ENCODE assay signal across 8 cellular contexts in the genomic region with DNA sequence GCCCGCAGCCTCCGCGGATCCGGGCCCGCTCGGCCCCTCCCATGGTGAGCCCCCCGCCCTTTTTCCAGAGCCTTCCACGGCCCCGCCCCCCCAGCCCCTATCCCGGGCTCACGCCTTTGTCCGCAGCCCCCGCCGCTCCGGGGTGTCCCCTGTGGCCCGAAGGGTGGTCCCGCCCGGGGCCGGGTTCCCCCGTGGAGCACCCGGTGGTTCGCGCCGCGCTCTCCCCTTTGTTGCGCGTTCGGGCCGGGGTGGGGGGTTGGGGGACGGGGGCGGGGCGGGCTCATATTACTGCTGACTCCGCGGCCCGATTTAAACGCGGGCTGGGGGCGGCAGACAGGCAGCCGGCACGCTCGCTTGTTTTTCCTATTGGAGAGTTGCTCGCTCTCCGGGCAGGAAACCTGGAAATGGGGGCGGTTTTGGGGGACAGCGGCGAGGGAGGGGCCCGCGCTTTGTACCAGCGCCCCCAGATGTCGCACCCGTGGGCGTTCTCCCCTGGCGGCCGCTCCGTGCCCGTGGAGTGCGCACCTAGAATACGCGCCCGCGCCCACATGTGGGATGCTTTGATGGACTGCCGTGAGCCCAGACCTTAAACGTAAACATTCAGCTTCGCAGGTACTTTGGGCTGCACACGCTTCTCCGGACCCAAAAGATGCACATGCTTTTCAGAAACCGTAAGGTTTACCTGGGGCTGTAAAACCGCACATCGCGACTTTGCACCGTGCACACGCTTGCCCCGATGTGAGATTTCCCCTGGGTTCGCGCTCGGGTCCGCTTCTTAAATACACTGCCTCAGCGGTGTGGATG. TPM values are rescaled to one million over a fixed set of nuclear protein-coding genes. Genes with fewer than 3 reads are reported as not detected.
DNase-seq lines count a peak whose midpoint lies in the region; ATAC-seq and TF ChIP-seq lines count a peak whose summit lies in the region.

No MANE protein-coding gene starts in this region.

- ATAC-seq in psoas muscle (peak in 1 of 4 donors; percentile 7), GM21786 (IDR thresholded peaks at IDR 0.05; ENCODE audit: unreplicated experiment) (no peak), HG02885 (IDR thresholded peaks at IDR 0.05; ENCODE audit: poor library complexity, unreplicated experiment) (no peak)

- intact Hi-C loops in psoas muscle (cut with DNase I), result loop anchor here in 1 of 2 donors (5.0 kb wide), 1 partner anchor 34 kb away; a partner anchor contains a TSS

- peak overlapping the region; percentile 85 for H3K9ac ChIP-seq in Karpas-422 (ENCODE audit: low read length)

- H3K79me2 ChIP-seq in Karpas-422 (ENCODE audit: low read length), result peaks cover 29% of the 10 kb centered on the region

- WGBS in psoas muscle, 3 donors, result 1 to 4% (median 2%) methylated on average over 41 to 76 of the region's 78 CpGs

- H3K4me1 ChIP-seq in Karpas-422 (ENCODE audit: low read length), result peaks cover 30% of the 10 kb centered on the region
- H3K4me1 ChIP-seq in psoas muscle, result peaks cover 28% of the 10 kb centered on the region

- H3K27me3 ChIP-seq in Karpas-422 (ENCODE audit: low read length) (no peaks in the 10 kb centered on the region), psoas muscle (ENCODE audit: insufficient read depth in 3 of 3, low read length in 2 of 3) (no peaks in the 10 kb centered on the region)

- no peaks in the 10 kb centered on the region for H3K9me2 ChIP-seq in Karpas-422 (replicated peaks; ENCODE audit: insufficient read depth, low read length)

- DNase-seq in NCI-H1105 treated with DMSO at 0.1 percent for 48 hours (lab: John Stamatoyannopoulos, UW), result peak; percentile 43
- no peak for DNase-seq in NCI-H1105 (lab: John Stamatoyannopoulos, UW)
- peak; percentile 86 for DNase-seq in Karpas-422
- peak; percentile 26 for DNase-seq in activated gamma-delta T cell treated with Interleukin-2 at 50 U/mL for 16 hours
- peak; percentile 38 for DNase-seq in glomerular visceral epithelial cell (ENCODE audit: extremely low spot score)
- DNase-seq in psoas muscle, result no peak

- peaks cover 8% of the 10 kb centered on the region for H3K36me3 ChIP-seq in Karpas-422 (ENCODE audit: insufficient read depth, low read length)
- H3K36me3 ChIP-seq in psoas muscle (ENCODE audit: insufficient read depth in 1 of 2, low read depth in 1 of 2), result peaks cover 3 to 26% of the 10 kb centered on the region in 2 donors

- H3K4me3 ChIP-seq in Karpas-422 (ENCODE audit: low read length) (peak overlapping the region; percentile 72), psoas muscle (peak overlapping the region; percentile 96)

- H3K4me2 ChIP-seq in Karpas-422 (ENCODE audit: low read depth, low read length, poor library complexity, severe bottlenecking), result peak overlapping the region; percentile 92

- H4K20me1 ChIP-seq in Karpas-422 (ENCODE audit: insufficient read depth, low read depth, low read length), result peaks cover 50% of the 10 kb centered on the region

- H3K27ac ChIP-seq in Karpas-422 (ENCODE audit: low read length), result peak overlapping the region; percentile 70; the same call in 1 of the 2 replicates
- peak overlapping the region; percentile 100 for H3K27ac ChIP-seq in psoas muscle

- H2AFZ ChIP-seq in Karpas-422 (ENCODE audit: low read length), result no peak overlapping the region

- TF ChIP-seq CTCF in psoas muscle (IDR thresholded peaks at IDR 0.05), result no peak

- H3K9me3 ChIP-seq in Karpas-422 (ENCODE audit: low read length) (no peaks in the 10 kb centered on the region; the same call in 1 of the 2 replicates), psoas muscle (no peaks in the 10 kb centered on the region)

RNA-seq across cellular contexts. Expression of a gene that starts 0.7 kb away (rescaled TPM):
- 67.8 and 114 TPM in 2 replicates for total RNA-seq in Karpas-422 (2014; rRNA removed; shearing (Covaris generic); ENCODE audit: low replicate concordance)
- total RNA-seq in psoas muscle, result 100 to 1,000 TPM in 3 of 4 donors, 10 to 100 TPM in 1; 93.2 to 189 (median 151) TPM
- polyA plus RNA-seq in psoas muscle, result 100 to 1,000 TPM in 2 of 3 donors, 10 to 100 TPM in 1; 72.1 to 122 (median 106) TPM

RNA-seq across cellular contexts. Expression of a gene that starts 15.7 kb away (rescaled TPM):
- total RNA-seq in Karpas-422 (2014; rRNA removed; shearing (Covaris generic); ENCODE audit: low replicate concordance), result 49.4 and 101 TPM in 2 replicates
- 10 to 100 TPM; 20.6 to 28.2 (median 23.9) TPM for total RNA-seq in psoas muscle
- 10 to 100 TPM; 16.7 to 31.9 (median 18.2) TPM for polyA plus RNA-seq in psoas muscle

RNA-seq across cellular contexts. Expression of a gene that starts 25.5 kb away (rescaled TPM):
- 8.2 and 8.9 TPM in 2 replicates for total RNA-seq in Karpas-422 (2014; rRNA removed; shearing (Covaris generic); ENCODE audit: low replicate concordance)
- total RNA-seq in psoas muscle, result 10 to 100 TPM; 56.0 to 82.8 (median 57.2) TPM
- polyA plus RNA-seq in psoas muscle, result 100 to 1,000 TPM in 1 of 3 donors, 10 to 100 TPM in 2; 48.0 to 103 (median 76.0) TPM

RNA-seq across cellular contexts. Expression of a gene that starts 25.8 kb away (rescaled TPM):
- total RNA-seq in Karpas-422 (2014; rRNA removed; shearing (Covaris generic); ENCODE audit: low replicate concordance), result 13.6 and 17.8 TPM in 2 replicates
- 100 to 1,000 TPM in 2 of 4 donors, 10 to 100 TPM in 2; 81.8 to 107 (median 94.8) TPM for total RNA-seq in psoas muscle
- 10 to 100 TPM; 36.3 to 62.0 (median 52.6) TPM for polyA plus RNA-seq in psoas muscle

RNA-seq across cellular contexts. Expression of a gene that starts 33.6 kb away (rescaled TPM):
- 37.8 and 40.5 TPM in 2 replicates for total RNA-seq in Karpas-422 (2014; rRNA removed; shearing (Covaris generic); ENCODE audit: low replicate concordance)
- 10 to 100 TPM; 43.0 to 97.8 (median 69.7) TPM for total RNA-seq in psoas muscle
- 100 to 1,000 TPM in 1 of 3 donors, 10 to 100 TPM in 2; 24.5 to 125 (median 92.5) TPM for polyA plus RNA-seq in psoas muscle

Comparison
In these comparisons a context has a peak if more than half of its experiments do, and no peak if none do; other contexts are left out.
1. DNase-seq: peak in NCI-H1105 treated with DMSO at 0.1 percent for 48 hours (single experiment), Karpas-422 (single experiment), activated gamma-delta T cell treated with Interleukin-2 at 50 U/mL for 16 hours (single experiment) and glomerular visceral epithelial cell (single experiment); none in NCI-H1105 (single experiment) and psoas muscle (0 of 2).